12 cellular contexts compared by ENCODE assay signal in genomic region chr10:13890233-13890616, GRCh38.
DNase-seq lines count a peak whose midpoint lies in the region; ATAC-seq and TF ChIP-seq lines count a peak whose summit lies in the region.
"Had no signal": no experiment of that assay in that cellular context is flagged by ENCODE, and none has a peak within 500 bp of the region (broad histone marks: within the 10 kb centered on the region; RNA-seq: fewer than 3 reads in every experiment).

No MANE protein-coding gene starts in this region.

- H3K9me3 ChIP-seq in CD4-positive, alpha-beta T cell (ENCODE audit: control insufficient read depth, low read length) = no peaks in the 10 kb centered on the region
- no peaks in the 10 kb centered on the region for H3K9me3 ChIP-seq in ovary
- H3K9me3 ChIP-seq: pancreas had no signal

- no peaks in the 10 kb centered on the region for H3K4me1 ChIP-seq in ovary (ENCODE audit: insufficient read depth)
- H3K4me1 ChIP-seq: pancreas had no signal

- peaks cover 88% of the 10 kb centered on the region for H3K27me3 Mint-ChIP-seq in CD4-positive, alpha-beta T cell
- H3K27me3 Mint-ChIP-seq in glutamatergic neuron (ENCODE audit: unreplicated experiment) = peaks cover 13% of the 10 kb centered on the region

- no peak overlapping the region for H3K27ac ChIP-seq in CD4-positive, alpha-beta T cell (ENCODE audit: low read depth, low read length)
- no peak overlapping the region for H3K27ac ChIP-seq in ovary

- intact Hi-C loops in CD4-positive, alpha-beta T cell (cut with DNase I, micrococcal nuclease) = no loop called here
- intact Hi-C loops in ovary (cut with DNase I) = no loop called here

- CTCF ChIA-PET in CD4-positive, alpha-beta T cell (lab: Charles Lee) = no interaction called here

- peak overlapping the region; percentile 23 for H3K4me3 ChIP-seq in ovary

- H3K36me3 Mint-ChIP-seq in CD4-positive, alpha-beta T cell (ENCODE audit: low read depth) = no peaks in the 10 kb centered on the region
- H3K36me3 Mint-ChIP-seq in glutamatergic neuron (ENCODE audit: unreplicated experiment) = peaks cover 2% of the 10 kb centered on the region

- no peak for TF ChIP-seq POLR2A in ovary (IDR thresholded peaks at IDR 0.05)

- H3K9me3 Mint-ChIP-seq in CD4-positive, alpha-beta T cell = no peaks in the 10 kb centered on the region
- peaks cover 5% of the 10 kb centered on the region for H3K9me3 Mint-ChIP-seq in glutamatergic neuron (ENCODE audit: unreplicated experiment)

- TF ChIP-seq CTCF in CD4-positive, alpha-beta T cell (IDR thresholded peaks at IDR 0.05) = no peak
- no peak for TF ChIP-seq CTCF in glutamatergic neuron (IDR thresholded peaks at IDR 0.05; ENCODE audit: partially characterized antibody, unreplicated experiment)
- TF ChIP-seq CTCF in ovary (IDR thresholded peaks at IDR 0.05) = no peak

- no peaks in the 10 kb centered on the region for H3K36me3 ChIP-seq in ovary
- H3K36me3 ChIP-seq: pancreas had no signal

- POLR2A ChIA-PET in CD4-positive, alpha-beta T cell (lab: Charles Lee) = interaction anchor here (0.5 kb wide), 1 partner anchor 28 kb away, joined by 3 read pairs; no protein-coding TSS in a partner anchor

- no peak for DNase-seq in CD4-positive, alpha-beta T cell
- DNase-seq in glutamatergic neuron = no peak
- DNase-seq in ovary = no peak
- no peak for DNase-seq in UCSD-AML1 (lab: John Stamatoyannopoulos, UW; ENCODE audit: unreplicated experiment)
- DNase-seq in NCI-H1436 treated with DMSO at 0.1 percent for 48 hours (lab: John Stamatoyannopoulos, UW) = no peak
- DNase-seq: activated CD4-positive, CD25-positive, alpha-beta regulatory T cell; COR-L47; effector CD4-positive, alpha-beta T cell; pancreas had no signal

- peaks cover 45% of the 10 kb centered on the region for H3K27me3 ChIP-seq in CD4-positive, alpha-beta T cell (ENCODE audit: control insufficient read depth, insufficient read depth, low read length)
- H3K27me3 ChIP-seq in ovary = no peaks in the 10 kb centered on the region
- H3K27me3 ChIP-seq: pancreas had no signal

- TF ChIP-seq EP300 in ovary (IDR thresholded peaks at IDR 0.05) = no peak

- H3K27ac Mint-ChIP-seq in CD4-positive, alpha-beta T cell = no peak overlapping the region
- H3K27ac Mint-ChIP-seq in glutamatergic neuron (ENCODE audit: unreplicated experiment) = peak overlapping the region; percentile 84

- no peak for ATAC-seq in CD4-positive, alpha-beta T cell (ENCODE audit: poor library complexity)
- ATAC-seq in SK-N-SH treated with all-trans-retinoic acid at 6 μM for 48 hours (peak; percentile 29; the same call in 2 of the 3 replicates), HG03521 (IDR thresholded peaks at IDR 0.05; ENCODE audit: unreplicated experiment) (no peak), esophagus mucosa (no peak)

- 71 to 77% (median 76%) methylated on average over 6 of the region's 6 CpGs for WGBS in ovary, 3 donors

- peak overlapping the region; percentile 86 for H3K4me3 Mint-ChIP-seq in CD4-positive, alpha-beta T cell
- H3K4me3 Mint-ChIP-seq in glutamatergic neuron (ENCODE audit: unreplicated experiment) = peak overlapping the region; percentile 88

- H3K4me1 Mint-ChIP-seq in CD4-positive, alpha-beta T cell (ENCODE audit: low read depth) = peaks cover 33% of the 10 kb centered on the region
- H3K4me1 Mint-ChIP-seq in glutamatergic neuron (ENCODE audit: low read depth, unreplicated experiment) = peaks cover 22% of the 10 kb centered on the region

TF ChIP-seq in SK-N-SH treated with all-trans-retinoic acid at 6 μM for 48 hours, 23 proteins besides CTCF, POLR2A, EP300 and RAD21:
- TF ChIP-seq ZFP30 (CRISPR knock-in tag; IDR thresholded peaks at IDR 0.05) = no peak
- no peak for TF ChIP-seq POU6F1 (CRISPR knock-in tag; IDR thresholded peaks at IDR 0.05; ENCODE audit: borderline replicate concordance, low read depth)
- TF ChIP-seq OSR1 (CRISPR knock-in tag; IDR thresholded peaks at IDR 0.05) = no peak
- TF ChIP-seq CSRNP3 (CRISPR knock-in tag; IDR thresholded peaks at IDR 0.05) = no peak
- TF ChIP-seq CREB5 (CRISPR knock-in tag; IDR thresholded peaks at IDR 0.05; ENCODE audit: low read depth) = no peak
- TF ChIP-seq ESRRG (CRISPR knock-in tag; IDR thresholded peaks at IDR 0.05) = no peak
- no peak for TF ChIP-seq ZNF70 (CRISPR knock-in tag; IDR thresholded peaks at IDR 0.05)
- no peak for TF ChIP-seq BACH2 (CRISPR knock-in tag; IDR thresholded peaks at IDR 0.05; ENCODE audit: borderline replicate concordance)
- no peak for TF ChIP-seq ZNF8 (CRISPR knock-in tag; IDR thresholded peaks at IDR 0.05)
- no peak for TF ChIP-seq ZNF565 (CRISPR knock-in tag; conservative IDR thresholded peaks at IDR 0.05; ENCODE audit: low read depth)
- TF ChIP-seq TCF4 (CRISPR knock-in tag; IDR thresholded peaks at IDR 0.05; ENCODE audit: borderline replicate concordance) = no peak
- no peak for TF ChIP-seq PPARA (CRISPR knock-in tag; IDR thresholded peaks at IDR 0.05; ENCODE audit: borderline replicate concordance)
- no peak for TF ChIP-seq CSDC2 (CRISPR knock-in tag; IDR thresholded peaks at IDR 0.05)
- TF ChIP-seq PATZ1 (CRISPR knock-in tag; IDR thresholded peaks at IDR 0.05; ENCODE audit: borderline replicate concordance) = no peak
- no peak for TF ChIP-seq ISL1 (CRISPR knock-in tag; IDR thresholded peaks at IDR 0.05)
- no peak for TF ChIP-seq TOX (CRISPR knock-in tag; IDR thresholded peaks at IDR 0.05; ENCODE audit: borderline replicate concordance)
- no peak for TF ChIP-seq ZFP3 (CRISPR knock-in tag; IDR thresholded peaks at IDR 0.05)
